In the genomic region with DNA sequence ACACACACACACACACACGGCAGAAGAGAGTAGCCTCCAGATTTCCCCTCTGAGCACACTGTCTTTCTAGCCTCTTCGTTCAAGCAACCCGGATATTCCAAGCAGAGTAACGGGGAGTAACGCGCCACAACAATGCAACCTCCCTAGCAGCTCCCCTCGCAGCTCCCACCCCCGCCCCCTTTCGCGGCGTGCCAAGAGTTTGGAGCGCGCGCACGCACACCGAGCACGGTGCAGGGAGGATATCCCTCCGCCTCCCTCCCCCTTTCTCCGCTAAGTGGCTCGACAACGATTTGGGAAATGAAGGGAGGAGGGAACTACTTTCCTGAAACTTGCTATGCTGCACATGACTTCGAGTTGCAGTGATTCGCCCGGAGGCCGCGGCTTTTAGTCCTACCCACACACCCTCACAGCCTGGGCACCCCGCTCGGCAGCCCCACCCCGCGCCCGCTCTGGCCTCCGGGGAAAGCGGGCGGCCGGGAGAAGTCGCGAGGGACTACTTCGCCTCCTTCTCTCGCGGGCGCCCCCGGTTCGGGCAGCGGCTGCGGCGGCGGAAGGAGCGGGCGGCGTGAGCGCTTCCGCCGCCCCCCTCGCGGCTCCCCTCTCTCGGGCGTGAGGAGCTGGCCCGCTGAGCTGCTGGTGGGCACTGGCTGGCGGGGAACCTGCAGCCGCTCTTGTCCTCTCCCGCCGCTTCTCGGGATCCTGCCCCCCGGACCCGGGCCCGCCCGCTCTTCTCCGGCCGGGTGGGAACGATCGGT, we compare ENCODE assay signal across 9 cellular contexts. TPM values are rescaled to one million over a fixed set of nuclear protein-coding genes. Genes with fewer than 3 reads are reported as not detected.
A peak's percentile ranks its signal among the peaks of the same experiment; 100 is the strongest.
DNase-seq lines count a peak whose midpoint lies in the region; ATAC-seq and TF ChIP-seq lines count a peak whose summit lies in the region.
"Had no signal": no experiment of that assay in that cellular context is flagged by ENCODE, and none has a peak within 500 bp of the region (broad histone marks: within the 10 kb centered on the region; RNA-seq: fewer than 3 reads in every experiment).

No MANE protein-coding gene starts in this region.

- H3K9ac ChIP-seq in smooth muscle cell (ENCODE audit: low read depth): peak overlapping the region; percentile 92

- peaks cover 16% of the 10 kb centered on the region for H3F3A ChIP-seq in smooth muscle cell (ENCODE audit: low read depth)

- H3K4me1 Mint-ChIP-seq in central memory CD8-positive, alpha-beta T cell: peaks cover 28% of the 10 kb centered on the region

- H3K9me3 ChIP-seq in smooth muscle cell (replicated peaks; ENCODE audit: low read depth): no peaks in the 10 kb centered on the region

- WGBS in smooth muscle cell (ENCODE audit: low lambda C conversion rate): 2% methylated on average over 40 of the region's 71 CpGs

- peak; percentile 68 for DNase-seq in NK-92 treated with Interleukin-12 subunit alpha and Interleukin-12 subunit beta, amount 100 ng/mL, for 24 hours (lab: John Stamatoyannopoulos, UW)
- no peak for DNase-seq in NK-92 (lab: John Stamatoyannopoulos, UW; ENCODE audit: unreplicated experiment)
- DNase-seq in NCI-H345 treated with DMSO at 0.1 percent for 48 hours (lab: John Stamatoyannopoulos, UW; ENCODE audit: unreplicated experiment): peak; percentile 62
- peak; percentile 7 for DNase-seq in activated CD4-positive, CD25-positive, alpha-beta regulatory T cell treated with anti-CD3 and anti-CD28 coated beads, Interleukin-2, amount 50 U/mL, for 16 hours (ENCODE audit: low read depth, low spot score)
- DNase-seq in central memory CD8-positive, alpha-beta T cell (ENCODE audit: low spot score in 2 of 2): peak; percentile 31 to 54
- peak; percentile 99 for DNase-seq in iris pigment epithelial cell (ENCODE audit: low read depth)
- DNase-seq in smooth muscle cell (lab: John Stamatoyannopoulos, UW; ENCODE audit: unreplicated experiment): peak; percentile 92
- DNase-seq: DND-41 had no signal

- ATAC-seq in HG03103 (IDR thresholded peaks at IDR 0.05; ENCODE audit: low read depth, unreplicated experiment): peak; percentile 42
- peak; percentile 50 for ATAC-seq in central memory CD8-positive, alpha-beta T cell (replicated peaks; ENCODE audit: extremely low read depth, poor library complexity, severe bottlenecking)

- peak overlapping the region; percentile 92 for H2AFZ ChIP-seq in smooth muscle cell (ENCODE audit: low read depth)

- peaks cover 39% of the 10 kb centered on the region for H4K20me1 ChIP-seq in smooth muscle cell (ENCODE audit: low read depth)

- no peak for TF ChIP-seq CTCF in smooth muscle cell (IDR thresholded peaks at IDR 0.05; ENCODE audit: borderline replicate concordance, insufficient read depth, poor library complexity, severe bottlenecking)

- peak overlapping the region; percentile 96 for H3K4me2 ChIP-seq in smooth muscle cell

- H3K27ac ChIP-seq in smooth muscle cell (ENCODE audit: low read depth): peak overlapping the region; percentile 97

- H3K27me3 ChIP-seq in smooth muscle cell (ENCODE audit: low read depth): no peaks in the 10 kb centered on the region

- peaks cover 43% of the 10 kb centered on the region for H3K79me2 ChIP-seq in smooth muscle cell (ENCODE audit: low read depth)

- H3K4me3 Mint-ChIP-seq in central memory CD8-positive, alpha-beta T cell: peak overlapping the region; percentile 92

- H3K36me3 ChIP-seq in smooth muscle cell (ENCODE audit: low read depth): no peaks in the 10 kb centered on the region

- H3K36me3 Mint-ChIP-seq in central memory CD8-positive, alpha-beta T cell (ENCODE audit: insufficient read depth): peaks cover 22% of the 10 kb centered on the region

- H3K27ac Mint-ChIP-seq in central memory CD8-positive, alpha-beta T cell (ENCODE audit: low read depth): peak overlapping the region; percentile 93

- H3K4me3 ChIP-seq in smooth muscle cell: peak overlapping the region; percentile 88

- H3K9me3 Mint-ChIP-seq in central memory CD8-positive, alpha-beta T cell: no peaks in the 10 kb centered on the region

- H3K4me1 ChIP-seq in smooth muscle cell (ENCODE audit: low read depth): peaks cover 34% of the 10 kb centered on the region

- peaks cover 6% of the 10 kb centered on the region for H3K27me3 Mint-ChIP-seq in central memory CD8-positive, alpha-beta T cell

RNA-seq across cellular contexts. Expression of a gene that starts 0.7 kb away (rescaled TPM):
- 53.0 and 56.5 TPM in 2 replicates for total RNA-seq in smooth muscle cell
- polyA plus RNA-seq in smooth muscle cell: 15.6 and 22.2 TPM in 2 replicates
